In genomic region chr17:48593840-48594411, GRCh38 we compare ENCODE assay signal across 8 cellular contexts.
DNase-seq lines count a peak whose midpoint lies in the region; ATAC-seq and TF ChIP-seq lines count a peak whose summit lies in the region.

No MANE protein-coding gene starts in this region.

- H3K27me3 ChIP-seq in effector memory CD4-positive, alpha-beta T cell (replicated peaks; ENCODE audit: control insufficient read depth, insufficient read depth, low read length, poor library complexity, severe bottlenecking), result peaks cover 53% of the 10 kb centered on the region
- peaks cover 95% of the 10 kb centered on the region for H3K27me3 ChIP-seq in mucosa of stomach (ENCODE audit: control insufficient read depth, insufficient read depth, low read length)

- H3K36me3 ChIP-seq in effector memory CD4-positive, alpha-beta T cell (ENCODE audit: control insufficient read depth, insufficient read depth, low read length), result no peaks in the 10 kb centered on the region
- no peaks in the 10 kb centered on the region for H3K36me3 ChIP-seq in mucosa of stomach (ENCODE audit: control insufficient read depth, insufficient read depth, low read length)

- no peaks in the 10 kb centered on the region for H3K36me3 Mint-ChIP-seq in stimulated activated effector memory CD8-positive, alpha-beta T cell treated with anti-CD3 and anti-CD28 coated beads, Interleukin-12 subunit alpha, Interleukin-12 subunit beta, amount 100 ng/mL, for 72 hours

- no peaks in the 10 kb centered on the region for H3K9me3 Mint-ChIP-seq in stimulated activated effector memory CD8-positive, alpha-beta T cell treated with anti-CD3 and anti-CD28 coated beads, Interleukin-12 subunit alpha, Interleukin-12 subunit beta, amount 100 ng/mL, for 72 hours

- H3K9me3 ChIP-seq in effector memory CD4-positive, alpha-beta T cell (ENCODE audit: control insufficient read depth, low read length), result no peaks in the 10 kb centered on the region
- no peaks in the 10 kb centered on the region for H3K9me3 ChIP-seq in mucosa of stomach (ENCODE audit: control insufficient read depth, low read length)

- CTCF ChIA-PET in HEK293T (lab: Yijun Ruan, JAX), result interaction anchor here (0.7 to 1.3 kb wide), 5 partner anchors 24 to 219 kb away, joined by 3 to 5 read pairs (median 4); no protein-coding TSS in a partner anchor

- peak overlapping the region; percentile 23 for H3K9ac ChIP-seq in mucosa of stomach (ENCODE audit: low read length)

- peak overlapping the region; percentile 82 for H3K4me3 Mint-ChIP-seq in stimulated activated effector memory CD8-positive, alpha-beta T cell treated with anti-CD3 and anti-CD28 coated beads, Interleukin-12 subunit alpha, Interleukin-12 subunit beta, amount 100 ng/mL, for 72 hours

- POLR2A ChIA-PET in HEK293T (lab: Yijun Ruan, JAX), result interaction anchor here (1.3 to 1.4 kb wide), 2 partner anchors 47 to 101 kb away, joined by 5 to 6 read pairs; no protein-coding TSS in a partner anchor

- peak; percentile 98 for TF ChIP-seq CTCF in C4-2B (conservative IDR thresholded peaks at IDR 0.05)

- peaks cover 51% of the 10 kb centered on the region for H3K4me1 Mint-ChIP-seq in stimulated activated effector memory CD8-positive, alpha-beta T cell treated with anti-CD3 and anti-CD28 coated beads, Interleukin-12 subunit alpha, Interleukin-12 subunit beta, amount 100 ng/mL, for 72 hours

- peak overlapping the region; percentile 52 for H3K4me3 ChIP-seq in effector memory CD4-positive, alpha-beta T cell (ENCODE audit: insufficient read depth, low read depth, low read length, poor library complexity, severe bottlenecking)
- no peak overlapping the region for H3K4me3 ChIP-seq in mucosa of stomach (ENCODE audit: low read length)

- H3K27ac ChIP-seq in C4-2B, result no peak overlapping the region
- no peak overlapping the region for H3K27ac ChIP-seq in effector memory CD4-positive, alpha-beta T cell (ENCODE audit: insufficient read depth, low read length, poor library complexity, severe bottlenecking)

- no peak overlapping the region for H3K27ac Mint-ChIP-seq in stimulated activated effector memory CD8-positive, alpha-beta T cell treated with anti-CD3 and anti-CD28 coated beads, Interleukin-12 subunit alpha, Interleukin-12 subunit beta, amount 100 ng/mL, for 72 hours

- peaks cover 42% of the 10 kb centered on the region for H3K4me1 ChIP-seq in effector memory CD4-positive, alpha-beta T cell (ENCODE audit: control insufficient read depth, insufficient read depth, low read length, poor library complexity, severe bottlenecking)
- peaks cover 12% of the 10 kb centered on the region for H3K4me1 ChIP-seq in mucosa of stomach (ENCODE audit: control insufficient read depth, insufficient read depth, low read length)

- DNase-seq in HEK293T (ENCODE audit: extremely low spot score), result peak; percentile 77
- peak; percentile 94 for DNase-seq in NCI-H748 (lab: John Stamatoyannopoulos, UW; ENCODE audit: unreplicated experiment)
- DNase-seq in activated CD4-positive, alpha-beta T cell treated with anti-CD3 and anti-CD28 coated beads, Interleukin-2, amount 50 U/mL, for 4 hours, result peak; percentile 77 to 78
- peak; percentile 63 to 68 (median 67) for DNase-seq in effector memory CD4-positive, alpha-beta T cell
- peak; percentile 88 to 93 for DNase-seq in stimulated activated effector memory CD8-positive, alpha-beta T cell treated with anti-CD3 and anti-CD28 coated beads, Interleukin-12 subunit alpha, Interleukin-12 subunit beta, amount 100 ng/mL, for 72 hours (ENCODE audit: low spot score in 2 of 2)

- peak; percentile 72 for ATAC-seq in stimulated activated effector memory CD8-positive, alpha-beta T cell treated with anti-CD3 and anti-CD28 coated beads, Interleukin-12 subunit alpha, Interleukin-12 subunit beta, amount 100 ng/mL, for 72 hours
- ATAC-seq in GM19351 (IDR thresholded peaks at IDR 0.05; ENCODE audit: unreplicated experiment), result no peak

TF ChIP-seq in HEK293T, 16 proteins besides CTCF, POLR2A, EP300 and RAD21:
- TF ChIP-seq FOXM1 (IDR thresholded peaks at IDR 0.05; ENCODE audit: borderline replicate concordance) (no peak), CTBP1 (IDR thresholded peaks at IDR 0.05; ENCODE audit: borderline replicate concordance) (peak; percentile 6; the same call in 1 of the 2 replicates), BHLHE40 (IDR thresholded peaks at IDR 0.05; ENCODE audit: borderline replicate concordance) (no peak), ARNT (IDR thresholded peaks at IDR 0.05) (0 out of 2 replicates have a peak, but pooled peaks have one; percentile 54), PKNOX1 (IDR thresholded peaks at IDR 0.05) (peak; percentile 39; the same call in 1 of the 2 replicates)
